36 cellular contexts compared by ENCODE assay signal in the genomic region with DNA sequence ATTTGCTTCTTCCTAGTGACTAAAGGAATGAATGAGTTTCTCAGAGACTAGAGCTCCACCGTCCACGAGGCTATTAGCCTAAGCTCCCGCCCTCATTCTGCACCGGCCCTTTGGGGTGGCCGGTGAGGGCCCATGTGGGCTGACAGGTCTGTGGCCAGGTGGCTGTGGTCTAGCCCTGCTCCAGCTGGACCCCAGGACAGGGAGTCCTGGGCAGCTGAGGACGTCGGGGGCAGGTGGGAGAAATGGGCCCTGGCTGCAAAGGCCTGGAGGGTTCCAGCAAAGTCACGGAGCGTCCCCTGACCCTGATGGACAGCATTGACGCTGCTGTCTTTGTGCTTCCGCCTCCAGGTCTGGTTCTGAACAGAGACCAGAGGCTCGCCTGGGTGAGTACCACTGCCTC.
"Had no signal": no experiment of that assay in that cellular context is flagged by ENCODE, and none has a peak within 500 bp of the region (broad histone marks: within the 10 kb centered on the region; RNA-seq: fewer than 3 reads in every experiment).

No MANE protein-coding gene starts in this region.

- H3K27ac Mint-ChIP-seq: activated B cell treated with CpG ODN at 0.5 μM for 24 hours; activated CD4-positive, alpha-beta memory T cell treated with anti-CD3 and anti-CD28 coated beads for 36 hours; activated naive CD8-positive, alpha-beta T cell treated with anti-CD3 and anti-CD28 coated beads for 36 hours; activated T-cell treated with anti-CD3 and anti-CD28 coated beads, Interleukin-2, amount 50 U/mL, for 72 hours; activated T-helper 17 cell treated with anti-CD3 and anti-CD28 coated beads, Interleukin-2, amount 50 U/mL, for 72 hours; T-cell had no signal

- H3K4me1 Mint-ChIP-seq: activated T-helper 17 cell treated with anti-CD3 and anti-CD28 coated beads, Interleukin-2, amount 50 U/mL, for 72 hours had no signal

- H3K27ac ChIP-seq: brain microvascular endothelial cell, Peyer's patch, VCaP had no signal

- H3K9me3 ChIP-seq: Peyer's patch had no signal

- H3K36me3 ChIP-seq: brain microvascular endothelial cell had no signal

- DNase-seq: activated B cell treated with CpG ODN at 0.5 μM for 24 hours; activated CD4-positive, alpha-beta memory T cell treated with anti-CD3 and anti-CD28 coated beads for 36 hours; activated CD4-positive, alpha-beta T cell treated with anti-CD3 and anti-CD28 coated beads for 4 hours; activated CD4-positive, alpha-beta T cell treated with anti-CD3 and anti-CD28 coated beads, Interleukin-2, amount 50 U/mL, for 1 hour; activated CD4-positive, CD25-positive, alpha-beta regulatory T cell treated with anti-CD3 and anti-CD28 coated beads, Interleukin-2, amount 50 U/mL, for 72 hours; activated CD8-positive, alpha-beta memory T cell treated with anti-CD3 and anti-CD28 coated beads, Interleukin-2, amount 50 U/mL, for 4 hours; activated effector memory CD4-positive, alpha-beta T cell treated with anti-CD3 and anti-CD28 coated beads, Interleukin-2, amount 50 U/mL, for 16 hours; activated naive CD4-positive, alpha-beta T cell; activated naive CD4-positive, alpha-beta T cell treated with anti-CD3 and anti-CD28 coated beads, Interleukin-2, amount 50 U/mL, for 16 hours; activated naive CD8-positive, alpha-beta T cell treated with anti-CD3 and anti-CD28 coated beads for 36 hours; activated T-cell treated with anti-CD3 and anti-CD28 coated beads for 4 hours; activated T-cell treated with anti-CD3 and anti-CD28 coated beads, Interleukin-2, amount 50 U/mL, for 72 hours; amniotic stem cell; aorta; brain microvascular endothelial cell; NCI-H1092 treated with DMSO at 0.1 percent for 48 hours; NCI-H1417; NCI-H146; NCI-H187; NCI-H2029 treated with DMSO at 0.1 percent for 48 hours; NCI-H2107; NCI-H2171; NCI-H2227 treated with DMSO at 0.1 percent for 48 hours; NCI-H446 treated with DMSO at 0.1 percent for 48 hours; NCI-H524; PC-3; Peyer's patch; RPMI8226; SIG-M5; T-cell; T-helper 2 cell; T-helper 9 cell had no signal

- ATAC-seq: activated T-helper 17 cell treated with anti-CD3 and anti-CD28 coated beads, Interleukin-2, amount 50 U/mL, for 72 hours; PC-3; SK-N-SH treated with all-trans-retinoic acid at 6 μM for 48 hours had no signal

- H3K27me3 ChIP-seq: brain microvascular endothelial cell, Peyer's patch had no signal

- H3K9me3 Mint-ChIP-seq: activated B cell treated with CpG ODN at 0.5 μM for 24 hours; activated CD4-positive, alpha-beta memory T cell treated with anti-CD3 and anti-CD28 coated beads for 36 hours; activated naive CD8-positive, alpha-beta T cell treated with anti-CD3 and anti-CD28 coated beads for 36 hours; activated T-cell treated with anti-CD3 and anti-CD28 coated beads, Interleukin-2, amount 50 U/mL, for 72 hours; activated T-helper 17 cell treated with anti-CD3 and anti-CD28 coated beads, Interleukin-2, amount 50 U/mL, for 72 hours; central memory CD8-positive, alpha-beta T cell; T-cell had no signal

- H3K4me3 ChIP-seq: Peyer's patch had no signal

- H3K4me1 ChIP-seq: Peyer's patch had no signal

- H3K27me3 Mint-ChIP-seq: activated B cell treated with CpG ODN at 0.5 μM for 24 hours; activated CD4-positive, alpha-beta memory T cell treated with anti-CD3 and anti-CD28 coated beads for 36 hours; activated naive CD8-positive, alpha-beta T cell treated with anti-CD3 and anti-CD28 coated beads for 36 hours; activated T-helper 17 cell treated with anti-CD3 and anti-CD28 coated beads, Interleukin-2, amount 50 U/mL, for 72 hours; central memory CD8-positive, alpha-beta T cell; T-cell had no signal

- H3K4me3 Mint-ChIP-seq: activated B cell treated with CpG ODN at 0.5 μM for 24 hours; activated CD4-positive, alpha-beta memory T cell treated with anti-CD3 and anti-CD28 coated beads for 36 hours; activated naive CD8-positive, alpha-beta T cell treated with anti-CD3 and anti-CD28 coated beads for 36 hours; activated T-cell treated with anti-CD3 and anti-CD28 coated beads, Interleukin-2, amount 50 U/mL, for 72 hours; activated T-helper 17 cell treated with anti-CD3 and anti-CD28 coated beads, Interleukin-2, amount 50 U/mL, for 72 hours; central memory CD8-positive, alpha-beta T cell; T-cell had no signal
